In the genomic region with DNA sequence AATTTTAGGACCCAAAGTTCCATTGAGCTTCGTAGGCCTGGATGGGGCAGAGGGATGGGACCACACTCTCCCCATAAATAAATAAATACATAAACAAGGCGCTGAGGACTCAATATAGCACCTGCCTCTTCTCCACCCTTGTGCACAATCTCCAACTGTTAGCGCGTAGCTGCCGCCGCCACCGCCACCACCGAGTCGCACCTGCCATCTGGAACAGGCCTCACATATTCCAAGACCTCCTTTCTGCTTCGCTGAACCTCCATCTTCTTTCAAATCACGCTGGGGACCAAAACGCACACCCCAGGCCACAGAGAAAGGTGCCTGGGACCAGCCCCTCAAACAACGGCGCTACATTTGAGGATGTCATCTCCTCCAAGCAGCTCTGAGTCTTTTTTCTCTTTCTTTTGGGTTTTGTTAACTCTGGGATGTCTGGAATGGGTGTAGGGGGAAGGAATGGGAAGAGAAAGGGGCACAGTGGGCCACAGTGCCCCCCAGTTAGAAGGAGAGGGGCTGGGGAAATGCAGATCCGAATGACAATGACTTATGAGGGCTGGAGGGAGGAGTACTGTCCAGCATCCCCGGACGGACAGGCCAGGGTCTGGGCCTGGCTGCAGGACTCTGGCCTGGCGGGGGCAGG, we compare ENCODE assay signal across 8 cellular contexts. TPM values are rescaled to one million over a fixed set of nuclear protein-coding genes. Genes with fewer than 3 reads are reported as not detected.
DNase-seq lines count a peak whose midpoint lies in the region; ATAC-seq and TF ChIP-seq lines count a peak whose summit lies in the region.

No MANE protein-coding gene starts in this region.

- H3K9me3 Mint-ChIP-seq in activated naive CD4-positive, alpha-beta T cell treated with anti-CD3 and anti-CD28 coated beads for 36 hours = no peaks in the 10 kb centered on the region

- intact Hi-C loops in activated naive CD4-positive, alpha-beta T cell treated with anti-CD3 and anti-CD28 coated beads for 36 hours (cut with micrococcal nuclease) = loop anchor here (2.0 to 5.0 kb wide), 4 partner anchors 25 to 437 kb away; a partner anchor contains a TSS
- intact Hi-C loops in lower leg skin (cut with DNase I; ENCODE audit: low total_unique reads) = no loop called here

- H3K27me3 ChIP-seq in neuronal stem cell (ENCODE audit: control insufficient read depth in 3 of 3, insufficient read depth in 3 of 3, low read depth in 1 of 3, low read length in 3 of 3) = peaks cover 5 to 27% (median 24%) of the 10 kb centered on the region in 3 experiments

- H2BK5ac ChIP-seq in neuronal stem cell (ENCODE audit: low read length) = no peak overlapping the region

- H3K4ac ChIP-seq in neuronal stem cell (ENCODE audit: low read length) = no peak overlapping the region

- WGBS in neuronal stem cell (ENCODE audit: extremely low coverage in 2 of 2, insufficient read length in 2 of 2, insufficient replicate concordance in 1 of 2), 2 donors = no CpG with 5 or more reads among the region's 18 CpGs
- 72 to 76% methylated on average over 18 of the region's 18 CpGs for WGBS in lower leg skin, 2 donors

- no peak overlapping the region for H3K27ac ChIP-seq in neuronal stem cell (replicated peaks; ENCODE audit: low read length)

- no peak overlapping the region for H4K91ac ChIP-seq in neuronal stem cell (ENCODE audit: low read depth, low read length, poor library complexity)

- peaks cover 3% of the 10 kb centered on the region for H3K79me1 ChIP-seq in neuronal stem cell (ENCODE audit: low read depth, low read length)

- H2AFZ ChIP-seq in neuronal stem cell (ENCODE audit: low read length) = peak overlapping the region; percentile 81

- no peak overlapping the region for H2BK120ac ChIP-seq in neuronal stem cell (ENCODE audit: low read depth, low read length)

- peak overlapping the region; percentile 9 for H3K18ac ChIP-seq in neuronal stem cell (ENCODE audit: low read length)

- H3K4me1 Mint-ChIP-seq in activated naive CD4-positive, alpha-beta T cell treated with anti-CD3 and anti-CD28 coated beads for 36 hours (ENCODE audit: low read depth) = peaks cover 81% of the 10 kb centered on the region

- no peaks in the 10 kb centered on the region for H3K36me3 ChIP-seq in neuronal stem cell (replicated peaks in 1 of 2; ENCODE audit: control insufficient read depth in 2 of 2, insufficient read depth in 2 of 2, low read length in 2 of 2)

- H3K4me1 ChIP-seq in neuronal stem cell (ENCODE audit: control insufficient read depth in 2 of 2, insufficient read depth in 1 of 2, low read depth in 1 of 2, low read length in 2 of 2) = peaks cover 22 to 32% of the 10 kb centered on the region in 2 donors

- peak; percentile 1 for TF ChIP-seq CTCF in GM12873 (IDR thresholded peaks at IDR 0.05; ENCODE audit: insufficient read depth, low read depth, low read length, missing control alignments)
- TF ChIP-seq CTCF in lower leg skin (IDR thresholded peaks at IDR 0.05) = no peak

- H3K27me3 Mint-ChIP-seq in activated naive CD4-positive, alpha-beta T cell treated with anti-CD3 and anti-CD28 coated beads for 36 hours (ENCODE audit: low read depth) = no peaks in the 10 kb centered on the region

- H2BK15ac ChIP-seq in neuronal stem cell (ENCODE audit: low read length) = peak overlapping the region; percentile 52

- H3K14ac ChIP-seq in neuronal stem cell (ENCODE audit: low read length) = no peak overlapping the region

- no peak overlapping the region for H3K4me2 ChIP-seq in neuronal stem cell (ENCODE audit: insufficient read depth, low read length, poor library complexity, severe bottlenecking)

- H3K9me3 ChIP-seq in neuronal stem cell (replicated peaks in 1 of 2; ENCODE audit: control insufficient read depth in 2 of 2, insufficient read depth in 1 of 2, low read depth in 1 of 2, low read length in 2 of 2) = no peaks in the 10 kb centered on the region

- H4K8ac ChIP-seq in neuronal stem cell (ENCODE audit: low read depth, low read length) = no peak overlapping the region

- no peak for ATAC-seq in HG03280 (IDR thresholded peaks at IDR 0.05; ENCODE audit: unreplicated experiment)

- no peak overlapping the region for H2BK12ac ChIP-seq in neuronal stem cell (ENCODE audit: low read length)

- DNase-seq in NCI-H187 (lab: John Stamatoyannopoulos, UW) = peak; percentile 51 to 62
- DNase-seq in activated naive CD4-positive, alpha-beta T cell treated with anti-CD3 and anti-CD28 coated beads for 36 hours = peak; percentile 48
- DNase-seq in neuronal stem cell (ENCODE audit: low spot score) = no peak
- no peak for DNase-seq in lower leg skin (ENCODE audit: low spot score in 2 of 2)
- DNase-seq in effector CD8-positive, alpha-beta T cell (lab: John Stamatoyannopoulos, UW) = no peak
- DNase-seq in AG20443 (ENCODE audit: low spot score) = no peak

- peaks cover 12% of the 10 kb centered on the region for H3K36me3 Mint-ChIP-seq in activated naive CD4-positive, alpha-beta T cell treated with anti-CD3 and anti-CD28 coated beads for 36 hours (ENCODE audit: low read depth)

- no peak overlapping the region for H3K23ac ChIP-seq in neuronal stem cell (ENCODE audit: low read depth, low read length, poor library complexity)

- peak overlapping the region in 1 of 2 donors; percentile 42 for H3K4me3 ChIP-seq in neuronal stem cell (ENCODE audit: low read length in 2 of 2)
- H3K4me3 ChIP-seq in lower leg skin (ENCODE audit: low read depth, poor library complexity, severe bottlenecking) = no peak overlapping the region

- H3K9ac ChIP-seq in neuronal stem cell (ENCODE audit: low read depth, low read length, poor library complexity) = peak overlapping the region; percentile 25

- no peak for TF ChIP-seq POLR2A in lower leg skin (IDR thresholded peaks at IDR 0.05)

- H3K4me3 Mint-ChIP-seq in activated naive CD4-positive, alpha-beta T cell treated with anti-CD3 and anti-CD28 coated beads for 36 hours = peak overlapping the region; percentile 67

- H2AK5ac ChIP-seq in neuronal stem cell (ENCODE audit: low read depth, low read length) = no peak overlapping the region

- CTCF ChIA-PET in activated naive CD4-positive, alpha-beta T cell treated with anti-CD3 and anti-CD28 coated beads for 36 hours (lab: Charles Lee) = interaction anchor here (1.3 to 12.8 kb wide), 3 partner anchors 11 to 119 kb away, joined by 3 to 180 read pairs (median 3); no protein-coding TSS in a partner anchor

- peak overlapping the region; percentile 91 for H3K27ac Mint-ChIP-seq in activated naive CD4-positive, alpha-beta T cell treated with anti-CD3 and anti-CD28 coated beads for 36 hours

RNA-seq across cellular contexts. Expression of a gene that starts 49.7 kb away (rescaled TPM):
- total RNA-seq in activated naive CD4-positive, alpha-beta T cell treated with anti-CD3 and anti-CD28 coated beads for 36 hours = 10 to 100 TPM; 24.8 to 29.2 TPM
- polyA plus RNA-seq in neuronal stem cell (2013, experiment 1 of 2) = 27.2 TPM
- 27.3 TPM for polyA plus RNA-seq in neuronal stem cell (2013, experiment 2 of 2)
- total RNA-seq in lower leg skin = 10 to 100 TPM in 1 of 4 donors, 1 to 10 TPM in 3; 4.6 to 10.4 (median 7.0) TPM

Comparison
In these comparisons a context has a peak if more than half of its experiments do, and no peak if none do; other contexts are left out.
1. DNase-seq: peak in NCI-H187 (2 of 2) and activated naive CD4-positive, alpha-beta T cell treated with anti-CD3 and anti-CD28 coated beads for 36 hours (single experiment); none in neuronal stem cell (single experiment), lower leg skin (0 of 2), effector CD8-positive, alpha-beta T cell (single experiment) and AG20443 (single experiment).